Comparison of ENCODE assay signal across 20 cellular contexts in genomic region chr12:20127401-20127800, GRCh38.
DNase-seq lines count a peak whose midpoint lies in the region; ATAC-seq, FAIRE-seq and TF ChIP-seq lines count a peak whose summit lies in the region.
"Had no signal": no experiment of that assay in that cellular context is flagged by ENCODE, and none has a peak within 500 bp of the region (broad histone marks: within the 10 kb centered on the region; RNA-seq: fewer than 3 reads in every experiment).

No MANE protein-coding gene starts in this region.

- FAIRE-seq in pancreas (lab: Jason Lieb, UNC) = peak; percentile 43
- FAIRE-seq: A204.1 had no signal

- no peaks in the 10 kb centered on the region for H3K79me2 ChIP-seq in GM23248 (ENCODE audit: insufficient read depth)

- no peak overlapping the region for H3K4me3 Mint-ChIP-seq in CD8-positive, alpha-beta T cell
- H3K4me3 Mint-ChIP-seq: CD4-positive, alpha-beta memory T cell; H9 had no signal

- DNase-seq in GM23248 = peak; percentile 2
- DNase-seq in adipocyte (ENCODE audit: low read depth) = peak; percentile 39
- DNase-seq in fibroblast of gingiva (ENCODE audit: low read depth) = peak; percentile 33
- DNase-seq in pancreas = no peak
- DNase-seq in vagina (ENCODE audit: extremely low spot score in 2 of 2) = no peak
- DNase-seq in CD8-positive, alpha-beta T cell = no peak
- DNase-seq: Calu3; CD4-positive, alpha-beta memory T cell; H9; Kasumi-1; NCI-H1092 treated with DMSO at 0.1 percent for 48 hours; NCI-H146; NCI-H2081; NCI-H2171 treated with DMSO at 0.1 percent for 48 hours; Right ventricle myocardium superior had no signal

- H3K27me3 ChIP-seq in GM23248 (replicated peaks; ENCODE audit: insufficient read depth) = no peaks in the 10 kb centered on the region
- H3K27me3 ChIP-seq in adipocyte (replicated peaks; ENCODE audit: control insufficient read depth, insufficient read depth, low read length) = no peaks in the 10 kb centered on the region
- no peaks in the 10 kb centered on the region for H3K27me3 ChIP-seq in pancreas
- no peaks in the 10 kb centered on the region for H3K27me3 ChIP-seq in vagina
- H3K27me3 ChIP-seq in CD8-positive, alpha-beta T cell (ENCODE audit: insufficient read depth, low read length) = no peaks in the 10 kb centered on the region
- H3K27me3 ChIP-seq: BLaER1 had no signal

- H3K27ac ChIP-seq in GM23248 (no peak overlapping the region), pancreas (no peak overlapping the region), vagina (no peak overlapping the region)
- no peak overlapping the region for H3K27ac ChIP-seq in CD8-positive, alpha-beta T cell (ENCODE audit: low read depth, low read length)
- H3K27ac ChIP-seq: BLaER1, SK-N-MC had no signal

- no peak overlapping the region for H2AFZ ChIP-seq in GM23248

- POLR2A ChIA-PET in CD8-positive, alpha-beta T cell (lab: Charles Lee) = no interaction called here

- H3K9ac ChIP-seq in GM23248 = no peak overlapping the region
- H3K9ac ChIP-seq in adipocyte (ENCODE audit: low read length) = no peak overlapping the region
- H3K9ac ChIP-seq: BLaER1 had no signal

- no peak overlapping the region for H3K4me2 ChIP-seq in GM23248 (ENCODE audit: unreplicated experiment)
- H3K4me2 ChIP-seq: BLaER1 had no signal

- H3K4me1 Mint-ChIP-seq in CD8-positive, alpha-beta T cell (ENCODE audit: low read depth) = no peaks in the 10 kb centered on the region
- H3K4me1 Mint-ChIP-seq: CD4-positive, alpha-beta memory T cell had no signal

- no peaks in the 10 kb centered on the region for H3K9me3 Mint-ChIP-seq in CD8-positive, alpha-beta T cell
- H3K9me3 Mint-ChIP-seq: CD4-positive, alpha-beta memory T cell; H9 had no signal

- CTCF ChIA-PET in CD8-positive, alpha-beta T cell (lab: Charles Lee) = no interaction called here

- no peaks in the 10 kb centered on the region for H3K9me2 ChIP-seq in GM23248 (ENCODE audit: insufficient read depth)

- intact Hi-C loops in pancreas (cut with DNase I) = no loop called here
- intact Hi-C loops in vagina (cut with DNase I) = no loop called here
- intact Hi-C loops in CD8-positive, alpha-beta T cell (cut with DNase I, micrococcal nuclease) = no loop called here

- H3K36me3 ChIP-seq in GM23248 (ENCODE audit: low read depth) (no peaks in the 10 kb centered on the region), adipocyte (ENCODE audit: control insufficient read depth, insufficient read depth, low read length, severe bottlenecking) (no peaks in the 10 kb centered on the region), pancreas (no peaks in the 10 kb centered on the region), vagina (no peaks in the 10 kb centered on the region)
- no peaks in the 10 kb centered on the region for H3K36me3 ChIP-seq in CD8-positive, alpha-beta T cell (ENCODE audit: insufficient read depth, low read length)
- H3K36me3 ChIP-seq: BLaER1 had no signal

- H3K4me1 ChIP-seq in GM23248 (ENCODE audit: insufficient read depth) = no peaks in the 10 kb centered on the region
- H3K4me1 ChIP-seq in adipocyte (ENCODE audit: control insufficient read depth, insufficient read depth, low read length) = peaks cover 13% of the 10 kb centered on the region
- H3K4me1 ChIP-seq in pancreas = no peaks in the 10 kb centered on the region
- peaks cover 29% of the 10 kb centered on the region for H3K4me1 ChIP-seq in vagina
- no peaks in the 10 kb centered on the region for H3K4me1 ChIP-seq in CD8-positive, alpha-beta T cell (ENCODE audit: insufficient read depth, low read length)
- H3K4me1 ChIP-seq: BLaER1 had no signal

- whole genome bisulfite sequencing in GM23248 (ENCODE audit: low coverage in 1 of 2, low lambda C conversion rate in 2 of 2, missing lambda C conversion rate in 2 of 2), 2 experiments = 53 to 63% methylated on average over 2 of the region's 2 CpGs
- 60 to 84% methylated on average over 2 of the region's 2 CpGs for WGBS in pancreas, 2 donors

- H3K4me3 ChIP-seq in GM23248 (no peak overlapping the region), adipocyte (ENCODE audit: low read length) (no peak overlapping the region), pancreas (no peak overlapping the region), vagina (no peak overlapping the region)
- H3K4me3 ChIP-seq in CD8-positive, alpha-beta T cell (ENCODE audit: low read depth, low read length) = no peak overlapping the region
- H3K4me3 ChIP-seq: BLaER1, SK-N-MC had no signal

- H3K27me3 Mint-ChIP-seq in CD8-positive, alpha-beta T cell (ENCODE audit: low read depth) = no peaks in the 10 kb centered on the region
- H3K27me3 Mint-ChIP-seq: CD4-positive, alpha-beta memory T cell had no signal

- no peak for TF ChIP-seq POLR2A in vagina (IDR thresholded peaks at IDR 0.05)

- H3F3A ChIP-seq in GM23248 (ENCODE audit: insufficient read depth) = no peaks in the 10 kb centered on the region

- ATAC-seq in pancreas (no peak), HG03159 (IDR thresholded peaks at IDR 0.05; ENCODE audit: unreplicated experiment) (no peak), GM19467 (IDR thresholded peaks at IDR 0.05; ENCODE audit: unreplicated experiment) (no peak)
- no peak for ATAC-seq in CD8-positive, alpha-beta T cell

- no peak overlapping the region for H3K27ac Mint-ChIP-seq in CD8-positive, alpha-beta T cell
- H3K27ac Mint-ChIP-seq: CD4-positive, alpha-beta memory T cell; H9 had no signal

- in situ Hi-C loops in GM23248 (cut with MboI) = no loop called here

- no peaks in the 10 kb centered on the region for H4K20me1 ChIP-seq in GM23248 (ENCODE audit: insufficient read depth)
- H4K20me1 ChIP-seq: BLaER1 had no signal

- no peak for TF ChIP-seq CTCF in pancreas (IDR thresholded peaks at IDR 0.05)
- TF ChIP-seq CTCF in vagina (IDR thresholded peaks at IDR 0.05) = no peak
- TF ChIP-seq CTCF in CD8-positive, alpha-beta T cell (IDR thresholded peaks at IDR 0.05) = no peak

- H3K9me3 ChIP-seq in GM23248 (ENCODE audit: low read depth) = no peaks in the 10 kb centered on the region
- no peaks in the 10 kb centered on the region for H3K9me3 ChIP-seq in adipocyte (ENCODE audit: control insufficient read depth, low read length)
- no peaks in the 10 kb centered on the region for H3K9me3 ChIP-seq in pancreas
- no peaks in the 10 kb centered on the region for H3K9me3 ChIP-seq in vagina
- H3K9me3 ChIP-seq in CD8-positive, alpha-beta T cell (ENCODE audit: low read length) = no peaks in the 10 kb centered on the region
- H3K9me3 ChIP-seq: BLaER1 had no signal

- no peaks in the 10 kb centered on the region for H3K36me3 Mint-ChIP-seq in CD8-positive, alpha-beta T cell
- H3K36me3 Mint-ChIP-seq: CD4-positive, alpha-beta memory T cell had no signal

Comparison
In these comparisons a context has a peak if more than half of its experiments do, and no peak if none do; other contexts are left out.
1. DNase-seq: peak in GM23248 (single experiment), adipocyte (single experiment) and fibroblast of gingiva (single experiment); none in pancreas (0 of 6), vagina (0 of 2) and CD8-positive, alpha-beta T cell (0 of 7).